ENCODE assay signal across 24 cellular contexts in genomic region chr2:236136483-236136882, GRCh38. TPM values are rescaled to one million over a fixed set of nuclear protein-coding genes. Genes with fewer than 3 reads are reported as not detected.
"Had no signal": no experiment of that assay in that cellular context is flagged by ENCODE, and none has a peak within 500 bp of the region (broad histone marks: within the 10 kb centered on the region; RNA-seq: fewer than 3 reads in every experiment).

No MANE protein-coding gene starts in this region.

- H3K9me3 ChIP-seq: breast epithelium, esophagus squamous epithelium, lower lobe of right lung, mucosa of descending colon, prostate gland had no signal

- DNase-seq: activated CD4-positive, alpha-beta T cell treated with anti-CD3 and anti-CD28 coated beads for 36 hours; activated CD4-positive, CD25-positive, alpha-beta regulatory T cell; activated CD8-positive, alpha-beta memory T cell treated with anti-CD3 and anti-CD28 coated beads, Interleukin-2, amount 10 ng/mL, durations not matched to agents 7 days and 5 days; activated CD8-positive, alpha-beta T cell treated with anti-CD3 and anti-CD28 coated beads, Interleukin-2, amount 10 ng/mL, durations not matched to agents 7 days and 5 days; activated T-cell treated with anti-CD3 and anti-CD28 coated beads, Interleukin-2, amount 50 U/mL, for 48 hours; central memory CD4-positive, alpha-beta T cell; effector CD4-positive, alpha-beta T cell; esophagus squamous epithelium; glutamatergic neuron; immature natural killer cell; lower lobe of right lung; mesendoderm; mucosa of descending colon; stimulated activated CD4-positive, alpha-beta T cell treated with anti-CD3 and anti-CD28 coated beads, Interleukin-1b, Interleukin-23, amount 100 ng/mL, for 48 hours; stimulated activated naive CD8-positive, alpha-beta T cell treated with anti-CD3 and anti-CD28 coated beads, Interleukin-15, Interleukin-2, amounts not matched to agents 100 U/mL and 50 U/mL, for 24 hours had no signal

- H3K4me1 ChIP-seq: breast epithelium, esophagus squamous epithelium, lower lobe of right lung, prostate gland had no signal

- H3K4me2 ChIP-seq: smooth muscle cell had no signal

- H3K27ac ChIP-seq: breast epithelium, esophagus squamous epithelium, lower lobe of right lung, prostate gland had no signal

- ATAC-seq: activated CD4-positive, alpha-beta T cell treated with anti-CD3 and anti-CD28 coated beads for 36 hours; activated CD8-positive, alpha-beta memory T cell treated with anti-CD3 and anti-CD28 coated beads, Interleukin-2, amount 10 ng/mL, durations not matched to agents 7 days and 5 days; activated CD8-positive, alpha-beta T cell treated with anti-CD3 and anti-CD28 coated beads, Interleukin-2, amount 10 ng/mL, durations not matched to agents 7 days and 5 days; activated naive CD4-positive, alpha-beta T cell treated with anti-CD3 and anti-CD28 coated beads, Interleukin-2, amount 50 U/mL, for 72 hours; lower lobe of right lung; mucosa of descending colon; natural killer cell treated with Interleukin-12 subunit alpha and Interleukin-12 subunit beta and Interleukin-15 and Interleukin-18, amount 100 ng/mL, for 72 hours; stimulated activated naive CD8-positive, alpha-beta T cell treated with anti-CD3 and anti-CD28 coated beads, Interleukin-15, Interleukin-2, amounts not matched to agents 100 U/mL and 50 U/mL, for 24 hours had no signal

- H3K27me3 ChIP-seq: breast epithelium had no signal

- H3K4me3 ChIP-seq: breast epithelium, esophagus squamous epithelium, lower lobe of right lung, mucosa of descending colon, prostate gland, smooth muscle cell had no signal

- H3K36me3 ChIP-seq: breast epithelium, esophagus squamous epithelium, prostate gland had no signal

RNA-seq across cellular contexts. Expression of gene GBX2, which starts 31.7 kb away (rescaled TPM):
- total RNA-seq: activated CD4-positive, alpha-beta T cell treated with anti-CD3 and anti-CD28 coated beads for 36 hours; activated CD8-positive, alpha-beta memory T cell treated with anti-CD3 and anti-CD28 coated beads, Interleukin-2, amount 10 ng/mL, durations not matched to agents 7 days and 5 days; activated CD8-positive, alpha-beta T cell treated with anti-CD3 and anti-CD28 coated beads, Interleukin-2, amount 10 ng/mL, durations not matched to agents 7 days and 5 days; activated naive CD4-positive, alpha-beta T cell treated with anti-CD3 and anti-CD28 coated beads, Interleukin-2, amount 50 U/mL, for 72 hours; activated T-helper 2 cell treated with anti-CD3 and anti-CD28 coated beads, Interferon-gamma antibody, Interleukin-2, Interleukin-4, amounts not matched to agents 10 μg/mL and 5 μg/mL and 100 μg/mL, durations not matched to agents 14 hours and 24 hours and 36 hours; breast epithelium; esophagus squamous epithelium; lower lobe of right lung; mucosa of descending colon; myocyte; natural killer cell treated with Interleukin-12 subunit alpha and Interleukin-12 subunit beta and Interleukin-15 and Interleukin-18, amount 100 ng/mL, for 72 hours; smooth muscle cell; T-helper 1 cell treated with Interleukin-12 subunit alpha and Interleukin-12 subunit beta and Interleukin-4 antibody, amounts not matched to agents 30 ng/mL and 1 ng/mL, for 36 hours; ureter had no signal
- polyA plus RNA-seq: immature natural killer cell, smooth muscle cell had no signal
